In genomic region chr10:61830072-61830845, GRCh38 we compare ENCODE assay signal across 17 cellular contexts.
"Had no signal": no experiment of that assay in that cellular context is flagged by ENCODE, and none has a peak within 500 bp of the region (broad histone marks: within the 10 kb centered on the region; RNA-seq: fewer than 3 reads in every experiment).

No MANE protein-coding gene starts in this region.

- H3K4me3 ChIP-seq: coronary artery, skin epidermis, transverse colon had no signal

- ATAC-seq: activated CD8-positive, alpha-beta T cell treated with anti-CD3 and anti-CD28 coated beads, Interleukin-2, amount 10 ng/mL, durations not matched to agents 7 days and 5 days; activated naive CD4-positive, alpha-beta T cell treated with anti-CD3 and anti-CD28 coated beads, Interleukin-2, amount 50 U/mL, for 72 hours; stimulated activated naive B cell treated with anti-CD40 and anti-IgM and Interleukin-4, amounts not matched to agents 10 μg/mL and 1 μg/mL and 100 μg/mL, for 72 hours; WTC11 had no signal

- H3K36me3 ChIP-seq: transverse colon had no signal

- H3K27ac ChIP-seq: coronary artery, skin epidermis, transverse colon had no signal

- DNase-seq: activated CD4-positive, alpha-beta T cell treated with anti-CD3 and anti-CD28 coated beads for 48 hours; activated CD8-positive, alpha-beta memory T cell treated with anti-CD3 and anti-CD28 coated beads, Interleukin-2, amount 50 U/mL, for 4 hours; activated CD8-positive, alpha-beta T cell treated with anti-CD3 and anti-CD28 coated beads, Interleukin-2, amount 10 ng/mL, durations not matched to agents 7 days and 5 days; activated effector memory CD4-positive, alpha-beta T cell treated with anti-CD3 and anti-CD28 coated beads, Interleukin-2, amount 50 U/mL, for 16 hours; activated T-cell treated with anti-CD3 and anti-CD28 coated beads, Interleukin-2, amount 50 U/mL, for 48 hours; effector CD4-positive, alpha-beta T cell; hypothalamus; stimulated activated CD4-positive, alpha-beta T cell treated with anti-CD3 and anti-CD28 coated beads, Interleukin-15, amount 100 ng/mL, for 24 hours; stimulated activated CD4-positive, alpha-beta T cell treated with anti-CD3 and anti-CD28 coated beads, Interleukin-4, amount 100 ng/mL, for 1 hour; stimulated activated naive B cell treated with anti-CD40 and anti-IgM and Interleukin-4, amounts not matched to agents 10 μg/mL and 1 μg/mL and 100 μg/mL, for 72 hours; substantia nigra; T-helper 2 cell; transverse colon had no signal

- H3K9me3 ChIP-seq: transverse colon had no signal

- H3K27me3 ChIP-seq: transverse colon had no signal
